8 cellular contexts compared by ENCODE assay signal in the genomic region with DNA sequence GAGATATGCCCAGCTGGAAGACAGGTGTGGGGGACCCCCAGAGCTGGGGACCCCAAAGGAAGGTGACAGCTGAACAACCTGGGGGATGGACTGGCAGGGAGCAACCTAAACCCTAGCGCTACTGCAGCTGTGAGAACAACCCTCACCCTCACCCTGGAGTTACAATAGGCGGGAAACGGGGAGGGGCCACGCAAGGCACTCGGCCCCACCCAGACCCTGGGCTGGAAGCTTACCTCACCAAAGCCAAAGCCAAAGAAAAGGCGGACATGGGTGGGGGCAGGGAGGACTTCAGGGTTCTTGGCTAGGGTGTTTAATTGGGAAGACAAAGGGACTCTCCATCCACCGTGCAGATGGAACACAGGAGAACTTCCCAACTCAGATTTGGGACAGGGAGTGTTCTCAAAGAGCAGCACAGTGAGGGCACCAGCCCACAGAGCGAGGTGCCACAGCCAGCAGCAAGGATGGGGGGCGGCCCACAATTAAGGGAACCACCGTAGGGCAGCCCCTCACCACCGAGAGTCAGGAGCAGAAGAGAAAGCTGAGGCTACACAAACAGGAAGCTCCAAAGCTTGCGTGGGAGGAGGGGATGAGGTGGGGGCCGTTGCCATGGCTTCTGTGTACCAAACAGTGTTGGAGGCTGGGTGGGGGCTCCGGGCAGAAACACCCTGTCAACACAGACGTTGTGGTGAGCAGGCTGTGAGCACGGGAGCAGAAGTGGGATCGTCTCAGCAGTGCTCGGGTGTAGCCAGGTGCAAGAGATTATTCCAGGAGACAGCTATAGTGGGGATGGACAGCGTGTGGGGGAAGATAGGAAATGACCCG. TPM values are rescaled to one million over a fixed set of nuclear protein-coding genes. Genes with fewer than 3 reads are reported as not detected.
DNase-seq lines count a peak whose midpoint lies in the region; ATAC-seq, FAIRE-seq and TF ChIP-seq lines count a peak whose summit lies in the region.

No MANE protein-coding gene starts in this region.

- in situ Hi-C loops in Panc1 (cut with HindIII; ENCODE audit: low pct_unique_long_range_greater_than_20kb, low sequenced_read_pairs) = no loop called here

- no peaks in the 10 kb centered on the region for H3K27me3 ChIP-seq in Panc1 (ENCODE audit: control insufficient read depth, insufficient read depth, low read length)
- H3K27me3 ChIP-seq in pancreas = no peaks in the 10 kb centered on the region
- H3K27me3 ChIP-seq in tibial artery = no peaks in the 10 kb centered on the region

- H3K4me1 ChIP-seq in Panc1 (ENCODE audit: control insufficient read depth, insufficient read depth, low read length) = peaks cover 54% of the 10 kb centered on the region
- H3K4me1 ChIP-seq in pancreas = peaks cover 17 to 38% (median 23%) of the 10 kb centered on the region in 3 donors
- H3K4me1 ChIP-seq in tibial artery = peaks cover 0 to 44% (median 32%) of the 10 kb centered on the region in 4 donors

- no peak for FAIRE-seq in pancreas (lab: Jason Lieb, UNC)

- CTCF ChIA-PET in Panc1 (lab: Charles Lee) = no interaction called here

- H3K9me3 ChIP-seq in Panc1 (ENCODE audit: control insufficient read depth, insufficient read depth, low read depth, low read length) = no peaks in the 10 kb centered on the region
- H3K9me3 ChIP-seq in pancreas = no peaks in the 10 kb centered on the region
- no peaks in the 10 kb centered on the region for H3K9me3 ChIP-seq in tibial artery

- H3K36me3 ChIP-seq in Panc1 (ENCODE audit: control insufficient read depth, insufficient read depth, low read length) = 0 out of 2 replicates have a peak, but pooled peaks cover 5% of the 10 kb centered on the region
- H3K36me3 ChIP-seq in pancreas = peaks cover 11 to 20% (median 15%) of the 10 kb centered on the region in 3 donors
- peaks cover 19 to 24% (median 24%) of the 10 kb centered on the region in 3 donors for H3K36me3 ChIP-seq in tibial artery

- DNase-seq in CD14-positive monocyte (ENCODE audit: low spot score) = peak; percentile 99
- DNase-seq in Panc1 (ENCODE audit: low read depth, low spot score) = no peak
- peak; percentile 68 to 79 for DNase-seq in activated T-helper 1 cell treated with anti-CD3 and anti-CD28 coated beads, Interleukin-2, amount 50 U/mL, for 16 hours (ENCODE audit: low read depth in 1 of 2, low spot score in 1 of 2)
- peak; percentile 78 for DNase-seq in fibroblast of the conjunctiva (ENCODE audit: low read depth)
- peak; percentile 80 to 89 (median 86) for DNase-seq in pancreas
- peak; percentile 92 to 94 for DNase-seq in tibial artery

- POLR2A ChIA-PET in Panc1 (lab: Charles Lee) = interaction anchor here (0.6 to 1.0 kb wide), 4 partner anchors 8 to 791 kb away, joined by 3 to 9 read pairs (median 6); a partner anchor contains a TSS

- peaks cover 0 to 3% (median 0%) of the 10 kb centered on the region in 7 donors for H3K9me3 Mint-ChIP-seq in CD14-positive monocyte

- peaks cover 42% of the 10 kb centered on the region for H3K4me1 Mint-ChIP-seq in CD14-positive monocyte

- BruUV-seq in Panc1 (replicated peaks; lab: Mats Ljungman, UMichigan) = no TSS peak

- H3K27ac Mint-ChIP-seq in CD14-positive monocyte = peak overlapping the region; percentile 97 to 100 (median 100)

- intact Hi-C loops in CD14-positive monocyte (cut with micrococcal nuclease) = loop anchor here in 1 of 2 donors (10.0 kb wide), 1 partner anchor 421 kb away; a partner anchor contains a TSS
- intact Hi-C loops in Panc1 (cut with micrococcal nuclease; ENCODE audit: unreplicated experiment) = no loop called here
- intact Hi-C loops in pancreas (cut with DNase I) = no loop called here
- intact Hi-C loops in tibial artery (cut with DNase I; ENCODE audit: low total_unique reads) = loop anchor here (5.0 to 10.0 kb wide), 2 partner anchors 69 to 159 kb away; a partner anchor contains a TSS

- peak; percentile 30 for ATAC-seq in GM19438 (IDR thresholded peaks at IDR 0.05; ENCODE audit: low read depth, unreplicated experiment)
- ATAC-seq in HG03565 (IDR thresholded peaks at IDR 0.05; ENCODE audit: unreplicated experiment) = peak; percentile 14
- ATAC-seq in Panc1 = peak; percentile 20
- peak; percentile 53 to 65 (median 62) for ATAC-seq in pancreas

- H3K27me3 Mint-ChIP-seq in CD14-positive monocyte (ENCODE audit: low read depth in 3 of 3) = peaks cover 5 to 18% (median 7%) of the 10 kb centered on the region in 3 donors

- peaks cover 38 to 45% of the 10 kb centered on the region in 2 donors for H3K36me3 Mint-ChIP-seq in CD14-positive monocyte

- WGBS in pancreas, 2 donors = 3 to 6% methylated on average over 20 of the region's 20 CpGs

- H3K4me3 ChIP-seq in Panc1 (ENCODE audit: low read depth in 2 of 2, low read length in 2 of 2) (peak overlapping the region; percentile 81 to 96), pancreas (peak overlapping the region; percentile 46 to 75 (median 67)), tibial artery (peak overlapping the region; percentile 86 to 99)

- TF ChIP-seq CTCF in CD14-positive monocyte (IDR thresholded peaks at IDR 0.05) (no peak), Panc1 (IDR thresholded peaks at IDR 0.05) (no peak), pancreas (IDR thresholded peaks at IDR 0.05) (no peak), tibial artery (IDR thresholded peaks at IDR 0.05) (no peak)

- H3K4me3 Mint-ChIP-seq in CD14-positive monocyte = peak overlapping the region; percentile 96 to 97

- H3K27ac ChIP-seq in Panc1 (ENCODE audit: low read length) (peak overlapping the region; percentile 87), pancreas (peak overlapping the region; percentile 94 to 98 (median 96)), tibial artery (peak overlapping the region; percentile 94 to 97)

RNA-seq across cellular contexts. Expression of a gene that starts 1.9 kb away (rescaled TPM):
- 1,000 to 10,000 TPM in 1 of 2 donors, 100 to 1,000 TPM in 1; 918 to 1,259 TPM for polyA plus RNA-seq in CD14-positive monocyte
- 474 TPM for total RNA-seq in Panc1 (2021; ENCODE audit: unreplicated experiment)
- 550 TPM for polyA plus RNA-seq in Panc1 (2012; ENCODE audit: insufficient read length)
- 100 to 1,000 TPM in 4 of 6 donors, 10 to 100 TPM in 2; 93.2 to 242 (median 117) TPM for total RNA-seq in pancreas
- 100 to 1,000 TPM; 198 to 200 TPM for polyA plus RNA-seq in pancreas

RNA-seq across cellular contexts. Expression of a gene that starts 22.0 kb away (rescaled TPM):
- not detected for polyA plus RNA-seq in CD14-positive monocyte
- 0.51 TPM for total RNA-seq in Panc1 (2021; ENCODE audit: unreplicated experiment)
- 0.44 TPM for polyA plus RNA-seq in Panc1 (2012; ENCODE audit: insufficient read length)
- 1 to 10 TPM in 5 of 6 donors, under 1 TPM in 1; 0.83 to 4.3 (median 1.5) TPM for total RNA-seq in pancreas
- 1 to 10 TPM; 3.0 to 5.4 TPM for polyA plus RNA-seq in pancreas

RNA-seq across cellular contexts. Expression of a gene that starts 23.4 kb away (rescaled TPM):
- under 1 TPM in 1 of 2 donors, not detected in 1; 0.12 TPM for polyA plus RNA-seq in CD14-positive monocyte
- 1.6 TPM for total RNA-seq in Panc1 (2021; ENCODE audit: unreplicated experiment)
- 0.40 TPM for polyA plus RNA-seq in Panc1 (2012; ENCODE audit: insufficient read length)
- total RNA-seq in pancreas = under 1 TPM in 4 of 6 donors, not detected in 2; 0.16 to 0.54 (median 0.31) TPM
- 1 to 10 TPM in 1 of 2 donors, under 1 TPM in 1; 0.80 to 1.5 TPM for polyA plus RNA-seq in pancreas

RNA-seq across cellular contexts. Expression of a gene that starts 30.6 kb away (rescaled TPM):
- polyA plus RNA-seq in CD14-positive monocyte = not detected
- total RNA-seq in Panc1 (2021; ENCODE audit: unreplicated experiment) = not detected
- not detected for polyA plus RNA-seq in Panc1 (2012; ENCODE audit: insufficient read length)
- not detected for total RNA-seq in pancreas
- polyA plus RNA-seq in pancreas = not detected
